ENCODE assay signal across 8 cellular contexts in the genomic region with DNA sequence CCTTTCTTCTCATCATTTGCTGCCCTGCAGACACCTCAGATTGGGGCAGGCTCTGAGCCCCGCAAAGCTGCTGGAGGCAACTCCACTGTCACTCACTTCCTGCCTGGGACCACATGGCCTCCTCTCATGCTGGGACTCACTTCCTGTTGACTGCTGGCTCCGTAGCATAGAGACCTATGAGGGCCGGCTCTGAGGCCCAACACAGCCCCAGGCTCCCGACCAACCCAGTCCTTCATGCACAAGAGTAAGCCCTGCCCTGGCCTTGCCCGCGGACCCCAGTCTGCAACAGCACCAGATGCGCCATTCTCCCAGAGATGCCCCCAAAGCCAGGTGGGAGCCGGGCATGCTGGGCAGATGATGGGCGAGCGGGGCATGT. TPM values are rescaled to one million over a fixed set of nuclear protein-coding genes. Genes with fewer than 3 reads are reported as not detected.
A peak's percentile ranks its signal among the peaks of the same experiment; 100 is the strongest.
DNase-seq lines count a peak whose midpoint lies in the region; ATAC-seq, FAIRE-seq and TF ChIP-seq lines count a peak whose summit lies in the region.

No MANE protein-coding gene starts in this region.

- H3K9me2 ChIP-seq in PC-3 (replicated peaks; ENCODE audit: low read length) = no peaks in the 10 kb centered on the region

- peak; percentile 66 for ATAC-seq in HG02973 (IDR thresholded peaks at IDR 0.05; ENCODE audit: unreplicated experiment)
- ATAC-seq in PC-3 = no peak

- H3F3A ChIP-seq in PC-3 (ENCODE audit: low read length, unreplicated experiment) = no peaks in the 10 kb centered on the region

- H2AFZ ChIP-seq in PC-3 (ENCODE audit: low read length) = no peak overlapping the region

- CTCF ChIA-PET in PC-3 (lab: Charles Lee) = no interaction called here

- no peak for TF ChIP-seq CTCF in PC-3 (conservative IDR thresholded peaks at IDR 0.05; ENCODE audit: low read depth, low read length)

- no peak overlapping the region for H3K4me2 ChIP-seq in PC-3 (ENCODE audit: low read length)

- H3K27ac ChIP-seq in PC-3 (ENCODE audit: low read length) = no peak overlapping the region

- DNase-seq in GM12892 (ENCODE audit: insufficient read length) = peak; percentile 74
- peak; percentile 68 for DNase-seq in UCSD-AML1 (lab: John Stamatoyannopoulos, UW; ENCODE audit: unreplicated experiment)
- peak; percentile 58 for DNase-seq in dermis blood vessel endothelial cell
- peak; percentile 65 for DNase-seq in stimulated activated CD4-positive, alpha-beta T cell treated with anti-CD3 and anti-CD28 coated beads, Interleukin-4, amount 100 ng/mL, for 24 hours
- DNase-seq in RCC 7860 (ENCODE audit: low spot score) = no peak
- DNase-seq in PC-3 = no peak
- DNase-seq in NCI-H1417 (lab: John Stamatoyannopoulos, UW) = no peak

- peak; percentile 40; the same call in 1 of the 2 replicates for TF ChIP-seq POLR2A in GM12892 (IDR thresholded peaks at IDR 0.05; ENCODE audit: low read depth, low read length)

- FAIRE-seq in GM12892 (lab: Jason Lieb, UNC) (peak; percentile 81), RCC 7860 (lab: Jason Lieb, UNC) (no peak)

- H3K4me3 ChIP-seq in PC-3 (ENCODE audit: low read length) = no peak overlapping the region

- H3K36me3 ChIP-seq in PC-3 (ENCODE audit: low read depth, low read length) = no peaks in the 10 kb centered on the region

- H3K79me2 ChIP-seq in PC-3 (ENCODE audit: low read length) = no peaks in the 10 kb centered on the region

- no peaks in the 10 kb centered on the region for H3K27me3 ChIP-seq in PC-3 (ENCODE audit: low read length)

- intact Hi-C loops in PC-3 (cut with micrococcal nuclease) = no loop called here

- no peaks in the 10 kb centered on the region for H3K4me1 ChIP-seq in PC-3 (ENCODE audit: insufficient read depth, low read length)

- no peak overlapping the region for H3K9ac ChIP-seq in PC-3 (ENCODE audit: low read length)

- BruUV-seq in PC-3 (replicated peaks; lab: Mats Ljungman, UMichigan) = no TSS peak

- H4K20me1 ChIP-seq in PC-3 (ENCODE audit: low read length) = no peaks in the 10 kb centered on the region

- H3K9me3 ChIP-seq in PC-3 (ENCODE audit: low read length) = no peaks in the 10 kb centered on the region

- POLR2A ChIA-PET in PC-3 (lab: Charles Lee; ENCODE audit: unreplicated experiment) = no interaction called here

RNA-seq across cellular contexts. Expression of a gene that starts 55.7 kb away (rescaled TPM):
- 16.1 TPM for polyA plus RNA-seq in GM12892 (2012; ENCODE audit: missing spikeins)
- 31.0 and 32.1 TPM in 2 replicates for total RNA-seq in dermis blood vessel endothelial cell
- 12.2 and 20.6 TPM in 2 replicates for total RNA-seq in PC-3 (2014; rRNA removed)

Comparison
In these comparisons a context has a peak if more than half of its experiments do, and no peak if none do; other contexts are left out.
1. DNase-seq: peak in GM12892 (single experiment), UCSD-AML1 (single experiment), dermis blood vessel endothelial cell (single experiment) and stimulated activated CD4-positive, alpha-beta T cell treated with anti-CD3 and anti-CD28 coated beads, Interleukin-4, amount 100 ng/mL, for 24 hours (single experiment); none in RCC 7860 (single experiment), PC-3 (single experiment) and NCI-H1417 (0 of 3).